Comparison of ENCODE assay signal across 13 cellular contexts in genomic region chr1:43796111-43796581, GRCh38.
DNase-seq lines count a peak whose midpoint lies in the region; ATAC-seq and TF ChIP-seq lines count a peak whose summit lies in the region.
"Had no signal": no experiment of that assay in that cellular context is flagged by ENCODE, and none has a peak within 500 bp of the region (broad histone marks: within the 10 kb centered on the region; RNA-seq: fewer than 3 reads in every experiment).

No MANE protein-coding gene starts in this region.

- peak; percentile 32 for DNase-seq in Ammon's horn (ENCODE audit: low spot score)
- DNase-seq in Karpas-422 = peak; percentile 46
- peak; percentile 92 for DNase-seq in astrocyte of the hippocampus (ENCODE audit: low read depth, low spot score)
- no peak for DNase-seq in mesothelial cell of epicardium (ENCODE audit: low spot score in 2 of 2, unreplicated experiment in 2 of 2)
- no peak for DNase-seq in SW 1271 (lab: John Stamatoyannopoulos, UW)
- DNase-seq: CD4-positive, alpha-beta memory T cell; cortex of kidney; heart right ventricle; naive B cell had no signal

- peaks cover 5% of the 10 kb centered on the region; the same call in 1 of the 2 replicates for H3K36me3 ChIP-seq in Karpas-422 (ENCODE audit: insufficient read depth, low read length)

- H3K4me3 Mint-ChIP-seq in mesothelial cell of epicardium = no peak overlapping the region
- H3K4me3 Mint-ChIP-seq: activated T-helper 1 cell treated with anti-CD3 and anti-CD28 coated beads, Interleukin-12 subunit alpha, Interleukin-12 subunit beta, Interleukin-2, Interleukin-4 antibody, amounts not matched to agents 30 ng/mL and 10 ng/mL and 1 ng/mL, durations not matched to agents 14 hours and 24 hours and 36 hours; naive B cell had no signal

- H3K27ac ChIP-seq in Karpas-422 (ENCODE audit: low read length) = no peak overlapping the region
- H3K27ac ChIP-seq: heart right ventricle had no signal

- ATAC-seq in HG02981 (IDR thresholded peaks at IDR 0.05; ENCODE audit: unreplicated experiment) (no peak), HG03565 (IDR thresholded peaks at IDR 0.05; ENCODE audit: unreplicated experiment) (no peak), HG03571 (IDR thresholded peaks at IDR 0.05; ENCODE audit: unreplicated experiment) (no peak)
- ATAC-seq: heart right ventricle had no signal

- H3K36me3 Mint-ChIP-seq in mesothelial cell of epicardium = peaks cover 12% of the 10 kb centered on the region

- no peaks in the 10 kb centered on the region for H3K27me3 ChIP-seq in Karpas-422 (ENCODE audit: low read length)
- H3K27me3 ChIP-seq: heart right ventricle had no signal

- H3K27ac Mint-ChIP-seq in mesothelial cell of epicardium = peak overlapping the region; percentile 71
- H3K27ac Mint-ChIP-seq: activated T-helper 1 cell treated with anti-CD3 and anti-CD28 coated beads, Interleukin-12 subunit alpha, Interleukin-12 subunit beta, Interleukin-2, Interleukin-4 antibody, amounts not matched to agents 30 ng/mL and 10 ng/mL and 1 ng/mL, durations not matched to agents 14 hours and 24 hours and 36 hours; CD4-positive, alpha-beta memory T cell; naive B cell had no signal

- no peaks in the 10 kb centered on the region for H3K9me3 ChIP-seq in Karpas-422 (ENCODE audit: low read length)
- H3K9me3 ChIP-seq: heart right ventricle had no signal

- peaks cover 25% of the 10 kb centered on the region for H3K4me1 Mint-ChIP-seq in mesothelial cell of epicardium
- H3K4me1 Mint-ChIP-seq: CD4-positive, alpha-beta memory T cell had no signal

- no peaks in the 10 kb centered on the region for H3K27me3 Mint-ChIP-seq in mesothelial cell of epicardium (ENCODE audit: low read depth)
- H3K27me3 Mint-ChIP-seq: CD4-positive, alpha-beta memory T cell; naive B cell had no signal

- peaks cover 26% of the 10 kb centered on the region for H3K4me1 ChIP-seq in Karpas-422 (ENCODE audit: low read length)

- H2AFZ ChIP-seq in Karpas-422 (ENCODE audit: low read length) = no peak overlapping the region

- peak overlapping the region; percentile 12 for H3K4me2 ChIP-seq in Karpas-422 (ENCODE audit: low read depth, low read length, poor library complexity, severe bottlenecking)

- TF ChIP-seq CTCF in mesothelial cell of epicardium (IDR thresholded peaks at IDR 0.05; ENCODE audit: unreplicated experiment) = no peak

- no peaks in the 10 kb centered on the region for H3K9me3 Mint-ChIP-seq in mesothelial cell of epicardium
- H3K9me3 Mint-ChIP-seq: activated T-helper 1 cell treated with anti-CD3 and anti-CD28 coated beads, Interleukin-12 subunit alpha, Interleukin-12 subunit beta, Interleukin-2, Interleukin-4 antibody, amounts not matched to agents 30 ng/mL and 10 ng/mL and 1 ng/mL, durations not matched to agents 14 hours and 24 hours and 36 hours had no signal

- H3K79me2 ChIP-seq in Karpas-422 (ENCODE audit: low read length) = no peaks in the 10 kb centered on the region; the same call in 1 of the 2 replicates

- no peak overlapping the region for H3K9ac ChIP-seq in Karpas-422 (ENCODE audit: low read length)

- H3K9me2 ChIP-seq in Karpas-422 (replicated peaks; ENCODE audit: insufficient read depth, low read length) = no peaks in the 10 kb centered on the region

- H3K4me3 ChIP-seq in Karpas-422 (ENCODE audit: low read length) = no peak overlapping the region
- H3K4me3 ChIP-seq: heart right ventricle had no signal

- H4K20me1 ChIP-seq in Karpas-422 (ENCODE audit: insufficient read depth, low read depth, low read length) = no peaks in the 10 kb centered on the region

Comparison
In these comparisons a context has a peak if more than half of its experiments do, and no peak if none do; other contexts are left out.
1. DNase-seq: peak in Ammon's horn (single experiment), Karpas-422 (single experiment) and astrocyte of the hippocampus (single experiment); none in mesothelial cell of epicardium (0 of 2) and SW 1271 (0 of 2).